1 cellular context compared by ENCODE assay signal in the genomic region with DNA sequence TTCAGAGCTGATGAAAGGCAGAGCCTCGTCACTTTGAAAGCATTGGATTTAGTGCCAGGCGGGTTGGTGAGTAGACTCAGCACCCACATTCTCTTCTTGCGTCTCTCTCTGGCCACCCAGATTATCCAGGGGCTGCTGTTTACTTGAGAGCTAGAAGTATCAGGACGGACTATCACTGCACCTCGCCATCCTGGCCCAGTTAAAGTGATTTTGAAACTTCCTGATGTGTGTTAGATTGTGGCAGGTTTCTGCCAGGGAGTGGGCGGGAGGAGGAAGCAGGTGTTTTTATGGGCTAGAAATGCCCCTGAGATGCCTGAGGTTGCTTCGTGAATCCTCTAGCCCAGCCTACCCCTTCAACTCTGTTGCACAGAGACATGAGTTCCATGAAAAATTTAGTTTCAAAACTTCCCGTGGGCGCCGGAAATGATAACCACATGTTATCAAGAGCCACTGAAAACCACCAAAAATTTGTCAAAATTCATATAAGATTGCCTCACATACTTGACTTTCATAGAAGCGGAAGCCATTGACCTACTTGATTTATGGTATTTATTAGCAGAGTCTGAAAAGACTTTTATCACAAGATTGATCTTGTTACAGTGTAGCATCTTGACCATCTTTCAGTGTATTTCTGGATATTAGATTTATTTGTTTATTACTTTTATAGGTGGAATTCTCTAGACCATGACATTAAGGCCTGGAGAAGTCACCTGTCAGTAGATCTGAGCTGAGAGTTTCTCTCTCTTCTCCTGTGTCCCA.
A peak's percentile ranks its signal among the peaks of the same experiment; 100 is the strongest.
TF ChIP-seq lines count a peak whose summit lies in the region.

No MANE protein-coding gene starts in this region.

TF ChIP-seq in GM12878, 131 proteins besides CTCF, POLR2A, EP300 and RAD21 (continued from another document):
- TF ChIP-seq, protein P1, sequence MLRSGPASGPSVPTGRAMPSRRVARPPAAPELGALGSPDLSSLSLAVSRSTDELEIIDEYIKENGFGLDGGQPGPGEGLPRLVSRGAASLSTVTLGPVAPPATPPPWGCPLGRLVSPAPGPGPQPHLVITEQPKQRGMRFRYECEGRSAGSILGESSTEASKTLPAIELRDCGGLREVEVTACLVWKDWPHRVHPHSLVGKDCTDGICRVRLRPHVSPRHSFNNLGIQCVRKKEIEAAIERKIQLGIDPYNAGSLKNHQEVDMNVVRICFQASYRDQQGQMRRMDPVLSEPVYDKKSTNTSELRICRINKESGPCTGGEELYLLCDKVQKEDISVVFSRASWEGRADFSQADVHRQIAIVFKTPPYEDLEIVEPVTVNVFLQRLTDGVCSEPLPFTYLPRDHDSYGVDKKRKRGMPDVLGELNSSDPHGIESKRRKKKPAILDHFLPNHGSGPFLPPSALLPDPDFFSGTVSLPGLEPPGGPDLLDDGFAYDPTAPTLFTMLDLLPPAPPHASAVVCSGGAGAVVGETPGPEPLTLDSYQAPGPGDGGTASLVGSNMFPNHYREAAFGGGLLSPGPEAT (IDR thresholded peaks at IDR 0.05; ENCODE audit: low read depth) = 0 out of 2 replicates have a peak, but pooled peaks have one; percentile 5
- TF ChIP-seq BCL11A (IDR thresholded peaks at IDR 0.05; ENCODE audit: low read depth, low read length) = 0 out of 2 replicates have a peak, but pooled peaks have one; percentile 55
- TF ChIP-seq NBN (IDR thresholded peaks at IDR 0.05) = peak; percentile 36
- TF ChIP-seq CREM (IDR thresholded peaks at IDR 0.05; ENCODE audit: low read depth) = peak; percentile 75
- no peak for TF ChIP-seq MYB (IDR thresholded peaks at IDR 0.05; ENCODE audit: borderline replicate concordance, low read depth, low read length)
- TF ChIP-seq, protein P2, sequence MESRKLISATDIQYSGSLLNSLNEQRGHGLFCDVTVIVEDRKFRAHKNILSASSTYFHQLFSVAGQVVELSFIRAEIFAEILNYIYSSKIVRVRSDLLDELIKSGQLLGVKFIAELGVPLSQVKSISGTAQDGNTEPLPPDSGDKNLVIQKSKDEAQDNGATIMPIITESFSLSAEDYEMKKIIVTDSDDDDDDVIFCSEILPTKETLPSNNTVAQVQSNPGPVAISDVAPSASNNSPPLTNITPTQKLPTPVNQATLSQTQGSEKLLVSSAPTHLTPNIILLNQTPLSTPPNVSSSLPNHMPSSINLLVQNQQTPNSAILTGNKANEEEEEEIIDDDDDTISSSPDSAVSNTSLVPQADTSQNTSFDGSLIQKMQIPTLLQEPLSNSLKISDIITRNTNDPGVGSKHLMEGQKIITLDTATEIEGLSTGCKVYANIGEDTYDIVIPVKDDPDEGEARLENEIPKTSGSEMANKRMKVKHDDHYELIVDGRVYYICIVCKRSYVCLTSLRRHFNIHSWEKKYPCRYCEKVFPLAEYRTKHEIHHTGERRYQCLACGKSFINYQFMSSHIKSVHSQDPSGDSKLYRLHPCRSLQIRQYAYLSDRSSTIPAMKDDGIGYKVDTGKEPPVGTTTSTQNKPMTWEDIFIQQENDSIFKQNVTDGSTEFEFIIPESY (IDR thresholded peaks at IDR 0.05) = peak; percentile 52; the same call in 1 of the 2 replicates
- peak; percentile 75 for TF ChIP-seq POLR2AphosphoS5 (IDR thresholded peaks at IDR 0.05; ENCODE audit: low read length)
- no peak for TF ChIP-seq RBBP5 (conservative IDR thresholded peaks at IDR 0.05)
- peak; percentile 57 for TF ChIP-seq ATF7 (IDR thresholded peaks at IDR 0.05; ENCODE audit: low read depth)
- no peak for TF ChIP-seq ZSCAN29 (IDR thresholded peaks at IDR 0.05)
- TF ChIP-seq POLR2AphosphoS2 (IDR thresholded peaks at IDR 0.05; ENCODE audit: low read depth, low read length) = no peak
- TF ChIP-seq, protein P3, sequence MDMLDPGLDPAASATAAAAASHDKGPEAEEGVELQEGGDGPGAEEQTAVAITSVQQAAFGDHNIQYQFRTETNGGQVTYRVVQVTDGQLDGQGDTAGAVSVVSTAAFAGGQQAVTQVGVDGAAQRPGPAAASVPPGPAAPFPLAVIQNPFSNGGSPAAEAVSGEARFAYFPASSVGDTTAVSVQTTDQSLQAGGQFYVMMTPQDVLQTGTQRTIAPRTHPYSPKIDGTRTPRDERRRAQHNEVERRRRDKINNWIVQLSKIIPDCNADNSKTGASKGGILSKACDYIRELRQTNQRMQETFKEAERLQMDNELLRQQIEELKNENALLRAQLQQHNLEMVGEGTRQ (IDR thresholded peaks at IDR 0.05; ENCODE audit: borderline replicate concordance, low read depth, low read length) = no peak
- TF ChIP-seq NR2F1 (conservative IDR thresholded peaks at IDR 0.05) = peak; percentile 32; the same call in 1 of the 2 replicates
- no peak for TF ChIP-seq HCFC1 (IDR thresholded peaks at IDR 0.05; ENCODE audit: low read length)
- peak; percentile 3; the same call in 1 of the 2 replicates for TF ChIP-seq SMC3 (IDR thresholded peaks at IDR 0.05; ENCODE audit: borderline replicate concordance, low read length)
- TF ChIP-seq JUND (IDR thresholded peaks at IDR 0.05; ENCODE audit: low read depth, low read length) = no peak
- no peak for TF ChIP-seq LARP7 (IDR thresholded peaks at IDR 0.05)
- TF ChIP-seq KLF5 (IDR thresholded peaks at IDR 0.05; ENCODE audit: partially characterized antibody) = peak; percentile 41
- TF ChIP-seq IKZF1 (conservative IDR thresholded peaks at IDR 0.05) = peak; percentile 93
- 0 out of 2 replicates have a peak, but pooled peaks have one; percentile 68 for TF ChIP-seq ZNF207 (IDR thresholded peaks at IDR 0.05; ENCODE audit: borderline replicate concordance)
- no peak for TF ChIP-seq NRF1 (conservative IDR thresholded peaks at IDR 0.05; ENCODE audit: low read depth, low read length)
TF ChIP-seq in GM12878: peak in this region for 49.
